ENCODE assay signal across 14 cellular contexts in genomic region chr7:102524803-102525202, GRCh38. TPM values are rescaled to one million over a fixed set of nuclear protein-coding genes. Genes with fewer than 3 reads are reported as not detected.
DNase-seq lines count a peak whose midpoint lies in the region; ATAC-seq and TF ChIP-seq lines count a peak whose summit lies in the region.
"Not testable (repeated sequence)": the region's sequence is repeated elsewhere in the genome, so short reads cannot be mapped to it uniquely, and the experiment has no call there.
"Had no signal": no experiment of that assay in that cellular context is flagged by ENCODE, and none has a peak within 500 bp of the region (broad histone marks: within the 10 kb centered on the region; RNA-seq: fewer than 3 reads in every experiment).

No MANE protein-coding gene starts in this region.

- H3K9me3 ChIP-seq in sigmoid colon, upper lobe of right lung: not testable (repeated sequence)

- DNase-seq in activated T-cell treated with anti-CD3 and anti-CD28 coated beads, Interleukin-2, amount 50 U/mL, for 24 hours = peak; percentile 25
- DNase-seq in Right ventricle myocardium inferior (ENCODE audit: missing footprints) = peak; percentile 61
- DNase-seq in left colon = not testable (repeated sequence)
- DNase-seq in mesenteric fat pad (ENCODE audit: low spot score) = peak; percentile 77
- peak; percentile 47 for DNase-seq in sigmoid colon
- peak; percentile 62 for DNase-seq in upper lobe of right lung

- ATAC-seq in SK-N-SH treated with all-trans-retinoic acid at 6 μM for 48 hours (peak; percentile 2), Right ventricle myocardium inferior (peak; percentile 19), left colon (peak; percentile 12), upper lobe of right lung (peak; percentile 4)

- not testable (repeated sequence) for H3K4me1 Mint-ChIP-seq in activated T-cell treated with anti-CD3 and anti-CD28 coated beads, Interleukin-2, amount 50 U/mL, for 24 hours (ENCODE audit: low read depth)

- not testable (repeated sequence) for H3K36me3 Mint-ChIP-seq in activated T-cell treated with anti-CD3 and anti-CD28 coated beads, Interleukin-2, amount 50 U/mL, for 24 hours (ENCODE audit: low read depth)

- not testable (repeated sequence) for H3K36me3 ChIP-seq in sigmoid colon, upper lobe of right lung

- 48 to 53% methylated on average over 1 of the region's 2 CpGs for WGBS in sigmoid colon, 2 donors

- not testable (repeated sequence) for H3K4me3 Mint-ChIP-seq in activated T-cell treated with anti-CD3 and anti-CD28 coated beads, Interleukin-2, amount 50 U/mL, for 24 hours

- not testable (repeated sequence) for TF ChIP-seq EP300 in sigmoid colon (IDR thresholded peaks at IDR 0.05)

- TF ChIP-seq CTCF in sigmoid colon (IDR thresholded peaks at IDR 0.05); upper lobe of right lung (IDR thresholded peaks at IDR 0.05): not testable (repeated sequence)

- H3K9me3 Mint-ChIP-seq in activated T-cell treated with anti-CD3 and anti-CD28 coated beads, Interleukin-2, amount 50 U/mL, for 24 hours = not testable (repeated sequence)

- H3K27ac ChIP-seq in sigmoid colon, upper lobe of right lung: not testable (repeated sequence)

- intact Hi-C loops in Right ventricle myocardium inferior (cut with DNase I); left colon (cut with DNase I, micrococcal nuclease); sigmoid colon (cut with DNase I); upper lobe of right lung (cut with DNase I): not testable (repeated sequence)

- not testable (repeated sequence) for H3K4me1 ChIP-seq in sigmoid colon, upper lobe of right lung

- H3K27me3 Mint-ChIP-seq in activated T-cell treated with anti-CD3 and anti-CD28 coated beads, Interleukin-2, amount 50 U/mL, for 24 hours = not testable (repeated sequence)

- not testable (repeated sequence) for H3K4me3 ChIP-seq in sigmoid colon, upper lobe of right lung

- TF ChIP-seq POLR2A in sigmoid colon (IDR thresholded peaks at IDR 0.05) = not testable (repeated sequence)

- H3K27me3 ChIP-seq in sigmoid colon, upper lobe of right lung: not testable (repeated sequence)

- H3K27ac Mint-ChIP-seq in activated T-cell treated with anti-CD3 and anti-CD28 coated beads, Interleukin-2, amount 50 U/mL, for 24 hours = not testable (repeated sequence)

RNA-seq across cellular contexts. Expression of gene RASA4B, which starts 7.2 kb away (rescaled TPM):
- 7.8 TPM for total RNA-seq in Right ventricle myocardium inferior
- total RNA-seq in left colon = 10 to 100 TPM; 13.4 to 22.5 TPM
- 16.3 TPM for total RNA-seq in mesenteric fat pad
- total RNA-seq in sigmoid colon = 10 to 100 TPM in 2 of 4 donors, 1 to 10 TPM in 2; 2.5 to 39.1 (median 12.9) TPM
- polyA plus RNA-seq in sigmoid colon = 10 to 100 TPM; 11.4 to 24.4 (median 16.6) TPM
- 30.0 TPM for total RNA-seq in upper lobe of right lung

RNA-seq across cellular contexts. Expression of gene UPK3BL2, which starts 18.7 kb away (rescaled TPM):
- 2.8 TPM for total RNA-seq in Right ventricle myocardium inferior
- total RNA-seq in left colon = 10 to 100 TPM; 13.4 to 20.7 TPM
- 9.9 TPM for total RNA-seq in mesenteric fat pad
- total RNA-seq in sigmoid colon = 10 to 100 TPM in 1 of 4 donors, 1 to 10 TPM in 2, under 1 TPM in 1; 0.99 to 10.9 (median 3.4) TPM
- polyA plus RNA-seq in sigmoid colon = 10 to 100 TPM in 1 of 3 donors, not detected in 2; 14.2 TPM
- 19.3 TPM for total RNA-seq in upper lobe of right lung

RNA-seq across cellular contexts. Expression of gene SPDYE2, which starts 26.2 kb away (rescaled TPM):
- not detected for total RNA-seq in Right ventricle myocardium inferior
- not detected for total RNA-seq in left colon
- not detected for total RNA-seq in mesenteric fat pad
- not detected for total RNA-seq in sigmoid colon
- under 1 TPM in 1 of 3 donors, not detected in 2; 0.12 TPM for polyA plus RNA-seq in sigmoid colon
- total RNA-seq in upper lobe of right lung = not detected
- total RNA-seq: CD8-positive, alpha-beta memory T cell; GM23338; H9; HFFc6; HT1080; K562; M059J had no signal

RNA-seq across cellular contexts. Expression of gene POLR2J, which starts 46.1 kb away (rescaled TPM):
- total RNA-seq in Right ventricle myocardium inferior = 49.0 TPM
- total RNA-seq in left colon = 10 to 100 TPM; 49.4 to 50.9 TPM
- 43.6 TPM for total RNA-seq in mesenteric fat pad
- total RNA-seq in sigmoid colon = 10 to 100 TPM in 3 of 4 donors, 1 to 10 TPM in 1; 9.9 to 29.3 (median 20.5) TPM
- polyA plus RNA-seq in sigmoid colon = 100 to 1,000 TPM in 2 of 3 donors, 10 to 100 TPM in 1; 75.1 to 190 (median 166) TPM
- 35.0 TPM for total RNA-seq in upper lobe of right lung

RNA-seq across cellular contexts. Expression of gene POLR2J3, which starts 47.6 kb away (rescaled TPM):
- total RNA-seq in Right ventricle myocardium inferior (8.3 TPM), left colon (10 to 100 TPM; 24.1 to 27.1 TPM), mesenteric fat pad (23.5 TPM), sigmoid colon (10 to 100 TPM; 10.7 to 19.1 (median 15.1) TPM), upper lobe of right lung (36.7 TPM)
- 100 to 1,000 TPM in 1 of 3 donors, 10 to 100 TPM in 2; 13.9 to 103 (median 33.6) TPM for polyA plus RNA-seq in sigmoid colon
